ENCODE assay signal across 8 cellular contexts in the genomic region with DNA sequence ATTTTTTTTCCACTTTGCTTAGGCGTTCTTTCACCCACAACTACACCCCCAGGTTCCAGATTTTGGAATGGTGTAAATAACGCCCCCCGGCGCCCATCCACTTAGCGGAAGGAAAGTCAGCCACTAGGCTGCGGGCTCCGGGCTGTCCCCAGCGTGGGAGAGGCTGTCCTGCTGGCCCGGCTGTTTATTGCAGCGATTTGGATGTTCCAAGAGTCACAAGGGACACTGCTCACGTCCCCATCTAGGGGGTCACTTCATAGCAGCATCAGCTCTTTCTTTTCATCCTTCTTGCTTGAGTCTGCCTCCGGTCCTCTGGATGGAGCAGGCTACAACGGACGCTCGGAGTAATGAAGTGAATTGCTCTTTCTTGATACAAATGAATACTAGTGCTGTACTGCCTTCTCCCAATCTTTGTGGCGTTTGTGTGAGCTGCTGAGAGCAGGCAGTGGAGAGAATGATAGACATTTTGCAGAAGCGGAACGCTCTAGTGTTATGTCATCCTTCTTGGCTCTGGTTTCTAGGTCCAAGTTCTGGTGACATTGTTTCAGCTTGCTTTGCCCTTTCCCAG. TPM values are rescaled to one million over a fixed set of nuclear protein-coding genes. Genes with fewer than 3 reads are reported as not detected.
DNase-seq lines count a peak whose midpoint lies in the region; ATAC-seq and TF ChIP-seq lines count a peak whose summit lies in the region.

No MANE protein-coding gene starts in this region.

- peak; percentile 0 for DNase-seq in activated T-cell treated with anti-CD3 and anti-CD28 coated beads for 1 hour (ENCODE audit: low read depth)
- no peak for DNase-seq in activated T-cell treated with anti-CD3 and anti-CD28 coated beads for 4 hours
- peak; percentile 40 for DNase-seq in NCI-H1694 (lab: John Stamatoyannopoulos, UW)
- peak; percentile 17 to 40 for DNase-seq in activated CD4-positive, alpha-beta T cell treated with anti-CD3 and anti-CD28 coated beads, Interleukin-2, amount 50 U/mL, for 48 hours
- peak; percentile 89 for DNase-seq in endodermal cell
- peak; percentile 5 to 9 for DNase-seq in thyroid gland

- peaks cover 61% of the 10 kb centered on the region for H3K27me3 Mint-ChIP-seq in endodermal cell (ENCODE audit: insufficient read depth)

- TF ChIP-seq CTCF in endodermal cell (conservative IDR thresholded peaks at IDR 0.05) (peak; percentile 77), thyroid gland (IDR thresholded peaks at IDR 0.05) (peak in 1 of 6 experiments; percentile 28)

- peaks cover 17% of the 10 kb centered on the region for H3K9me3 Mint-ChIP-seq in endodermal cell

- WGBS in endodermal cell (ENCODE audit: insufficient coverage in 1 of 2, insufficient read length in 1 of 2), 2 experiments, result 2 to 7% methylated on average over 7 to 18 of the region's 18 CpGs
- WGBS in mesodermal cell (ENCODE audit: insufficient coverage in 2 of 2), 2 experiments, result 0 to 9% methylated on average over 11 to 13 of the region's 18 CpGs
- whole genome bisulfite sequencing in thyroid gland, 2 donors, result 5 to 6% methylated on average over 18 of the region's 18 CpGs

- no peaks in the 10 kb centered on the region for H3K4me1 ChIP-seq in endodermal cell (ENCODE audit: control insufficient read depth, insufficient read depth, low read length)
- no peaks in the 10 kb centered on the region for H3K4me1 ChIP-seq in mesodermal cell (ENCODE audit: control insufficient read depth, insufficient read depth, low read length, poor library complexity, severe bottlenecking)
- peaks cover 12 to 19% of the 10 kb centered on the region in 2 donors for H3K4me1 ChIP-seq in thyroid gland

- H3K4me1 Mint-ChIP-seq in endodermal cell, result peaks cover 24% of the 10 kb centered on the region

- H3K27me3 ChIP-seq in endodermal cell (ENCODE audit: control insufficient read depth, insufficient read depth, low read length, poor library complexity, severe bottlenecking) (peaks cover 21% of the 10 kb centered on the region), thyroid gland (no peaks in the 10 kb centered on the region)

- H3K27ac ChIP-seq in endodermal cell (ENCODE audit: low read depth, low read length) (no peak overlapping the region), mesodermal cell (ENCODE audit: low read depth, low read length, severe bottlenecking) (no peak overlapping the region), thyroid gland (no peak overlapping the region)

- intact Hi-C loops in thyroid gland (cut with DNase I), result no loop called here

- no peaks in the 10 kb centered on the region for H3K36me3 Mint-ChIP-seq in endodermal cell (ENCODE audit: low read depth)

- no peak overlapping the region for H3K9ac ChIP-seq in endodermal cell (ENCODE audit: extremely low read depth, low read length, poor library complexity, severe bottlenecking)

- H3K9me3 ChIP-seq in endodermal cell (ENCODE audit: control insufficient read depth, low read length) (peaks cover 5% of the 10 kb centered on the region), mesodermal cell (ENCODE audit: control insufficient read depth, low read length) (no peaks in the 10 kb centered on the region), thyroid gland (no peaks in the 10 kb centered on the region)

- no peak for ATAC-seq in HG03196 (IDR thresholded peaks at IDR 0.05; ENCODE audit: unreplicated experiment)

- TF ChIP-seq POLR2A in thyroid gland (IDR thresholded peaks at IDR 0.05), result no peak

- H3K4me3 ChIP-seq in endodermal cell (ENCODE audit: low read length) (peak overlapping the region; percentile 83), mesodermal cell (ENCODE audit: extremely low read depth, insufficient read depth, low read length, poor library complexity, severe bottlenecking) (peak overlapping the region; percentile 57), thyroid gland (replicated peaks in 1 of 3) (peak overlapping the region in 1 of 3 donors; percentile 43)

- H3K36me3 ChIP-seq in endodermal cell (ENCODE audit: control insufficient read depth, insufficient read depth, low read length), result no peaks in the 10 kb centered on the region
- no peaks in the 10 kb centered on the region for H3K36me3 ChIP-seq in mesodermal cell (ENCODE audit: control insufficient read depth, insufficient read depth, low read length)
- no peaks in the 10 kb centered on the region for H3K36me3 ChIP-seq in thyroid gland

- peak overlapping the region; percentile 59 for H3K4me3 Mint-ChIP-seq in endodermal cell

- H3K27ac Mint-ChIP-seq in endodermal cell, result no peak overlapping the region

RNA-seq across cellular contexts. Expression of a gene that starts 50.7 kb away (rescaled TPM):
- 10 to 100 TPM; 21.2 to 29.6 TPM for total RNA-seq in endodermal cell
- polyA plus RNA-seq in endodermal cell (2013, experiment 1 of 2), result 6.8 TPM
- polyA plus RNA-seq in endodermal cell (2013, experiment 2 of 2), result 5.9 TPM
- 1.7 TPM for polyA plus RNA-seq in mesodermal cell (2013, experiment 1 of 2)
- 1.9 TPM for polyA plus RNA-seq in mesodermal cell (2013, experiment 2 of 2)
- total RNA-seq in thyroid gland, result 10 to 100 TPM in 2 of 4 donors, 1 to 10 TPM in 2; 8.6 to 13.2 (median 10.7) TPM

RNA-seq across cellular contexts. Expression of a gene that starts 54.0 kb away (rescaled TPM):
- total RNA-seq in endodermal cell, result 100 to 1,000 TPM; 196 to 208 TPM
- polyA plus RNA-seq in endodermal cell (2013, experiment 1 of 2), result 134 TPM
- polyA plus RNA-seq in endodermal cell (2013, experiment 2 of 2), result 125 TPM
- 103 TPM for polyA plus RNA-seq in mesodermal cell (2013, experiment 1 of 2)
- polyA plus RNA-seq in mesodermal cell (2013, experiment 2 of 2), result 104 TPM
- 100 to 1,000 TPM; 154 to 299 (median 202) TPM for total RNA-seq in thyroid gland
